23 cellular contexts compared by ENCODE assay signal in the genomic region with DNA sequence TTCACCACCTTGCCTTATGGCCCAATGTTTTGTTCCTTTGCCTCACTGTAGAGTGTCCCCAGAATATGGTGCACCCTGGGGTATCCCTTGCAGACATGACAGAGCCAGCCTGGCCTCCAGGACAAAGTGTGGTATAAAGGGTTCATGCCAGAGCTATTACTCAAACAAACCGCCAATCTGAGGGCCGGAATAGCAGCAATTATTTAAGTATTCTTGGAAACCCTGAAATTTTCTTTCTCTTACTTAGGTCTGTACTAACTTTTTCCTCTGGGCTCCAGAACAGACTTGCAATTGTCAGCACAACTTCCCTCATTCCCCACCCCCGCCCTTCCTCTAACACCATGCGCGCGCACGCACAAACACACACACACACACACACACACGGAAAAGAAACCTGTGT.
"Had no signal": no experiment of that assay in that cellular context is flagged by ENCODE, and none has a peak within 500 bp of the region (broad histone marks: within the 10 kb centered on the region; RNA-seq: fewer than 3 reads in every experiment).

No MANE protein-coding gene starts in this region.

- H3K27ac Mint-ChIP-seq: activated naive CD8-positive, alpha-beta T cell; activated T-helper 2 cell treated with anti-CD3 and anti-CD28 coated beads, Interferon-gamma antibody, Interleukin-2, Interleukin-4, amounts not matched to agents 10 μg/mL and 5 μg/mL and 100 μg/mL, durations not matched to agents 14 hours and 24 hours and 36 hours; mesothelial cell of epicardium; naive thymus-derived CD8-positive, alpha-beta T cell; neural progenitor cell; progenitor cell of endocrine pancreas; stimulated activated memory B cell treated with anti-CD40 and anti-IgM and Interleukin-4, amounts not matched to agents 10 μg/mL and 1 μg/mL and 100 μg/mL, for 72 hours; WTC11 had no signal

- H3K36me3 Mint-ChIP-seq: activated naive CD8-positive, alpha-beta T cell; mesothelial cell of epicardium; neural progenitor cell; stimulated activated memory B cell treated with anti-CD40 and anti-IgM and Interleukin-4, amounts not matched to agents 10 μg/mL and 1 μg/mL and 100 μg/mL, for 72 hours; WTC11 had no signal

- H3K9me3 ChIP-seq: left ventricle myocardium inferior, stomach, transverse colon had no signal

- ATAC-seq: activated T-cell treated with anti-CD3 and anti-CD28 coated beads, Interleukin-2, amount 50 U/mL, for 4 hours; naive thymus-derived CD8-positive, alpha-beta T cell; stimulated activated memory B cell treated with anti-CD40 and anti-IgM and Interleukin-4, amounts not matched to agents 10 μg/mL and 1 μg/mL and 100 μg/mL, for 72 hours had no signal

- H3K36me3 ChIP-seq: cardiac muscle cell, left ventricle myocardium inferior, neural progenitor cell, stomach, transverse colon had no signal

- DNase-seq: activated CD4-positive, alpha-beta T cell treated with anti-CD3 and anti-CD28 coated beads, Interleukin-2, amount 50 U/mL, for 4 hours; activated CD8-positive, alpha-beta memory T cell treated with anti-CD3 and anti-CD28 coated beads, Interleukin-2, amount 50 U/mL, for 48 hours; activated naive CD4-positive, alpha-beta T cell; activated T-cell treated with anti-CD3 and anti-CD28 coated beads, Interleukin-2, amount 50 U/mL, for 4 hours; amniotic stem cell; cortex of kidney; glutamatergic neuron; left ventricle myocardium inferior; naive thymus-derived CD8-positive, alpha-beta T cell; retina; stimulated activated CD4-positive, alpha-beta T cell treated with anti-CD3 and anti-CD28 coated beads, Interleukin-1b, Interleukin-23, amount 100 ng/mL, for 48 hours; stomach; T-helper 9 cell; transverse colon had no signal

- H3K4me3 Mint-ChIP-seq: activated naive CD8-positive, alpha-beta T cell; activated T-cell treated with anti-CD3 and anti-CD28 coated beads, Interleukin-2, amount 50 U/mL, for 4 hours; mesothelial cell of epicardium; naive thymus-derived CD8-positive, alpha-beta T cell; neural progenitor cell; stimulated activated memory B cell treated with anti-CD40 and anti-IgM and Interleukin-4, amounts not matched to agents 10 μg/mL and 1 μg/mL and 100 μg/mL, for 72 hours; WTC11 had no signal

- H3K4me1 ChIP-seq: left ventricle myocardium inferior, neural progenitor cell, transverse colon had no signal

- H3K4me1 Mint-ChIP-seq: neural progenitor cell; stimulated activated memory B cell treated with anti-CD40 and anti-IgM and Interleukin-4, amounts not matched to agents 10 μg/mL and 1 μg/mL and 100 μg/mL, for 72 hours; WTC11 had no signal

- H3K4me3 ChIP-seq: cardiac muscle cell, hepatocyte, left ventricle myocardium inferior, neural progenitor cell, stomach, transverse colon had no signal

- H3K9me3 Mint-ChIP-seq: activated T-cell treated with anti-CD3 and anti-CD28 coated beads, Interleukin-2, amount 50 U/mL, for 4 hours; activated T-helper 2 cell treated with anti-CD3 and anti-CD28 coated beads, Interferon-gamma antibody, Interleukin-2, Interleukin-4, amounts not matched to agents 10 μg/mL and 5 μg/mL and 100 μg/mL, durations not matched to agents 14 hours and 24 hours and 36 hours; mesothelial cell of epicardium; naive thymus-derived CD8-positive, alpha-beta T cell; neural progenitor cell; stimulated activated memory B cell treated with anti-CD40 and anti-IgM and Interleukin-4, amounts not matched to agents 10 μg/mL and 1 μg/mL and 100 μg/mL, for 72 hours had no signal

- H3K9ac ChIP-seq: neural progenitor cell had no signal

- H3K27me3 ChIP-seq: transverse colon had no signal
